Comparison of ENCODE assay signal across 11 cellular contexts in the genomic region with DNA sequence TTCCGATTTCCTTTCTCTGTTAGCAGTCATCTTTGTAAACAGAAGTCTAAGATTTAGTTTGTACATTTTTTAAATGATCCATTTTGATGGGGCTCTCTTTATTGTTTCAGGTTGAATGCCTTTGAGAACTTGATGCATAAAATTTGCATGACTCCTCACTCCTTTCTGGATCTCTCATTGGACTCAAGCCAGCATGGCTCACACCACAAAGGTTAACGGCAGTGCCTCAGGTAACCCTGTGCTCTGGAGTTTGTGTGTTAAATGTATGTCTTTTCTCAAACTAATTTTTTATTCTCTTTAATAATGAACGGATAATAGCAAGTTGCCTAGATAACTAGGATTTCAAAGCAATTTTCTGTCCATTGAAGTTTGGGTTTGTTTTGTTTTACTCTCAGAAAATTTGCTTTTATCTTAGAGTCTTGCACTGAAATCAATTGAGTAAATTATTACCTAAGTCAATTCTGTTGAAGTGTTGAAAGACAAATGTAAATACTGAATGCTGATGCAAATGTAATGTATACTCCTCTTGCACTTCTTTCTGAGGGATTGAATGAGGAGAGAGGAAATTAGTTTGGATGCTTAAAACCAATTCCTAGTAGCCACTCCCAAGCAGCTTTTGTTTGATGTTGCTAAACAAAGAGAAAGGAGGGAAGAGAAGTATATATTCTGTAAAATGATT.
DNase-seq lines count a peak whose midpoint lies in the region; ATAC-seq, FAIRE-seq and TF ChIP-seq lines count a peak whose summit lies in the region.
"Had no signal": no experiment of that assay in that cellular context is flagged by ENCODE, and none has a peak within 500 bp of the region (broad histone marks: within the 10 kb centered on the region; RNA-seq: fewer than 3 reads in every experiment).

No MANE protein-coding gene starts in this region.

- H4K20me1 ChIP-seq in GM23248 (ENCODE audit: insufficient read depth): no peaks in the 10 kb centered on the region

- FAIRE-seq in A549 (lab: Jason Lieb, UNC): no peak
- FAIRE-seq: H1 had no signal

- H3F3A ChIP-seq in GM23248 (ENCODE audit: insufficient read depth): peaks cover 6% of the 10 kb centered on the region; the same call in 1 of the 2 replicates

- H3K4me3 ChIP-seq in A549 (peak overlapping the region; percentile 25), GM23248 (peak overlapping the region; percentile 66), breast epithelium (peak overlapping the region; percentile 38 to 59 (median 43)), muscle layer of colon (ENCODE audit: low read depth in 1 of 2, low read length in 2 of 2) (peak overlapping the region; percentile 25 to 69)

- H3K27ac ChIP-seq in A549 (peak overlapping the region; percentile 41 to 73), GM23248 (peak overlapping the region; percentile 43), breast epithelium (peak overlapping the region; percentile 74 to 83), muscle layer of colon (ENCODE audit: low read depth, low read length) (peak overlapping the region; percentile 73)

- no peaks in the 10 kb centered on the region for H3K9me2 ChIP-seq in GM23248 (ENCODE audit: insufficient read depth)

- TF ChIP-seq CTCF in A549 (IDR thresholded peaks at IDR 0.05): no peak
- TF ChIP-seq CTCF in breast epithelium (IDR thresholded peaks at IDR 0.05): no peak

- no peaks in the 10 kb centered on the region for H3K79me2 ChIP-seq in GM23248 (ENCODE audit: insufficient read depth)

- intact Hi-C loops in breast epithelium (cut with DNase I; ENCODE audit: low total_unique reads): no loop called here

- in situ Hi-C loops in GM23248 (cut with MboI): no loop called here

- peak overlapping the region; percentile 84 for H3K4me2 ChIP-seq in A549
- H3K4me2 ChIP-seq in GM23248 (ENCODE audit: unreplicated experiment): peak overlapping the region; percentile 82

- H3K36me3 ChIP-seq in GM23248 (ENCODE audit: low read depth) (no peaks in the 10 kb centered on the region), breast epithelium (no peaks in the 10 kb centered on the region), muscle layer of colon (ENCODE audit: insufficient read depth, low read length) (no peaks in the 10 kb centered on the region)

- no peak for DNase-seq in A549 (ENCODE audit: low read depth in 1 of 2, low spot score in 1 of 2)
- DNase-seq in GM23248: no peak
- no peak for DNase-seq in breast epithelium (ENCODE audit: low spot score in 2 of 2)
- DNase-seq in epidermal melanocyte (ENCODE audit: insufficient read length, low spot score): no peak
- no peak for DNase-seq in NCI-H1694 treated with DMSO at 0.1 percent for 48 hours (lab: John Stamatoyannopoulos, UW)
- DNase-seq: activated CD4-positive, CD25-positive, alpha-beta regulatory T cell; MV-4-11 had no signal

- H3K4me1 ChIP-seq in A549 (peaks cover 46% of the 10 kb centered on the region), GM23248 (ENCODE audit: insufficient read depth) (peaks cover 16% of the 10 kb centered on the region), breast epithelium (no peaks in the 10 kb centered on the region), muscle layer of colon (ENCODE audit: insufficient read depth, low read length) (peaks cover 35% of the 10 kb centered on the region)

- peak; percentile 7 to 52; a peak in 2 of 6 replicates for ATAC-seq in A549
- no peak for ATAC-seq in GM18520 (IDR thresholded peaks at IDR 0.05; ENCODE audit: unreplicated experiment)
- ATAC-seq in GM21786 (IDR thresholded peaks at IDR 0.05; ENCODE audit: unreplicated experiment): no peak

- H3K9me3 ChIP-seq in A549 (no peaks in the 10 kb centered on the region), GM23248 (ENCODE audit: low read depth) (no peaks in the 10 kb centered on the region), breast epithelium (no peaks in the 10 kb centered on the region), muscle layer of colon (ENCODE audit: low read length) (no peaks in the 10 kb centered on the region)

- POLR2A ChIA-PET in A549 (lab: Yijun Ruan, JAX): no interaction called here

- no peak for TF ChIP-seq EP300 in A549 (IDR thresholded peaks at IDR 0.05)

- TF ChIP-seq POLR2A in A549 (IDR thresholded peaks at IDR 0.05; ENCODE audit: low read length) (no peak), breast epithelium (IDR thresholded peaks at IDR 0.05) (no peak)

- no peak for TF ChIP-seq RAD21 in A549 (conservative IDR thresholded peaks at IDR 0.05 in 1 of 2, IDR thresholded peaks at IDR 0.05 in 1 of 2)

- peak overlapping the region; percentile 87 for H2AFZ ChIP-seq in GM23248

- no peaks in the 10 kb centered on the region for H3K27me3 ChIP-seq in GM23248 (replicated peaks; ENCODE audit: insufficient read depth)
- no peaks in the 10 kb centered on the region for H3K27me3 ChIP-seq in breast epithelium
- H3K27me3 ChIP-seq in muscle layer of colon (ENCODE audit: control insufficient read depth in 1 of 2, insufficient read depth in 2 of 2, low read length in 2 of 2): no peaks in the 10 kb centered on the region

- WGBS in A549 (ENCODE audit: missing lambda C conversion rate): 8% methylated on average over 3 of the region's 3 CpGs
- 69 to 71% methylated on average over 3 of the region's 3 CpGs for WGBS in GM23248 (ENCODE audit: low coverage in 1 of 2, low lambda C conversion rate in 2 of 2, missing lambda C conversion rate in 2 of 2), 2 experiments

- CTCF ChIA-PET in A549 (lab: Yijun Ruan, JAX): interaction anchor here (0.9 to 1.3 kb wide), 2 partner anchors 12 to 87 kb away, joined by 3 read pairs; no protein-coding TSS in a partner anchor

- H3K9ac ChIP-seq in GM23248 (peak overlapping the region; percentile 50), muscle layer of colon (ENCODE audit: low read length) (peak overlapping the region; percentile 59)

TF ChIP-seq in A549, 52 proteins besides CTCF, POLR2A, EP300 and RAD21:
- TF ChIP-seq, protein P1, sequence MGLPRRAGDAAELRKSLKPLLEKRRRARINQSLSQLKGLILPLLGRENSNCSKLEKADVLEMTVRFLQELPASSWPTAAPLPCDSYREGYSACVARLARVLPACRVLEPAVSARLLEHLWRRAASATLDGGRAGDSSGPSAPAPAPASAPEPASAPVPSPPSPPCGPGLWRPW (IDR thresholded peaks at IDR 0.05): no peak
- TF ChIP-seq ZC3H11A (IDR thresholded peaks at IDR 0.05): no peak
- TF ChIP-seq SMC3 (IDR thresholded peaks at IDR 0.05): no peak
- TF ChIP-seq HOXB5 (CRISPR knock-in tag; IDR thresholded peaks at IDR 0.05): no peak
- TF ChIP-seq, protein P2, sequence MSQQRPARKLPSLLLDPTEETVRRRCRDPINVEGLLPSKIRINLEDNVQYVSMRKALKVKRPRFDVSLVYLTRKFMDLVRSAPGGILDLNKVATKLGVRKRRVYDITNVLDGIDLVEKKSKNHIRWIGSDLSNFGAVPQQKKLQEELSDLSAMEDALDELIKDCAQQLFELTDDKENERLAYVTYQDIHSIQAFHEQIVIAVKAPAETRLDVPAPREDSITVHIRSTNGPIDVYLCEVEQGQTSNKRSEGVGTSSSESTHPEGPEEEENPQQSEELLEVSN (IDR thresholded peaks at IDR 0.05; ENCODE audit: borderline replicate concordance, low read depth): no peak
- no peak for TF ChIP-seq MAFK (IDR thresholded peaks at IDR 0.05; ENCODE audit: partially characterized antibody)
- TF ChIP-seq, protein P3, sequence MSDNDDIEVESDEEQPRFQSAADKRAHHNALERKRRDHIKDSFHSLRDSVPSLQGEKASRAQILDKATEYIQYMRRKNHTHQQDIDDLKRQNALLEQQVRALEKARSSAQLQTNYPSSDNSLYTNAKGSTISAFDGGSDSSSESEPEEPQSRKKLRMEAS (IDR thresholded peaks at IDR 0.05): no peak
- TF ChIP-seq FOSL2 (IDR thresholded peaks at IDR 0.05): no peak
- no peak for TF ChIP-seq FOSL2 (CRISPR knock-in tag; IDR thresholded peaks at IDR 0.05)
- no peak for TF ChIP-seq CEBPB (IDR thresholded peaks at IDR 0.05)
- TF ChIP-seq HOXB13 (CRISPR knock-in tag; IDR thresholded peaks at IDR 0.05; ENCODE audit: low read depth): no peak
- no peak for TF ChIP-seq KDM1A (IDR thresholded peaks at IDR 0.05; ENCODE audit: low read depth)
- TF ChIP-seq FOXS1 (CRISPR knock-in tag; IDR thresholded peaks at IDR 0.05): no peak
- no peak for TF ChIP-seq RCOR1 (IDR thresholded peaks at IDR 0.05; ENCODE audit: low read depth, low read length)
- TF ChIP-seq NPAS2 (CRISPR knock-in tag; IDR thresholded peaks at IDR 0.05; ENCODE audit: borderline replicate concordance): no peak
- TF ChIP-seq HDAC2 (IDR thresholded peaks at IDR 0.05): no peak
- no peak for TF ChIP-seq EHF (CRISPR knock-in tag; IDR thresholded peaks at IDR 0.05)
- no peak for TF ChIP-seq FOSB (CRISPR knock-in tag; IDR thresholded peaks at IDR 0.05)
TF ChIP-seq in A549: peak in this region for 0.

Comparison
In these comparisons a context has a peak if more than half of its experiments do, and no peak if none do; other contexts are left out.
1. ATAC-seq: peak in A549 (2 of 2); none in GM18520 (single experiment) and GM21786 (single experiment).
2. Peak in every context shown above with its lines, with median percentiles within 50 percentile points of each other: H3K27ac ChIP-seq and H3K4me3 ChIP-seq.